19 cellular contexts compared by ENCODE assay signal in genomic region chr12:47145188-47145587, GRCh38.
DNase-seq lines count a peak whose midpoint lies in the region; ATAC-seq lines count a peak whose summit lies in the region.
"Had no signal": no experiment of that assay in that cellular context is flagged by ENCODE, and none has a peak within 500 bp of the region (broad histone marks: within the 10 kb centered on the region; RNA-seq: fewer than 3 reads in every experiment).

No MANE protein-coding gene starts in this region.

- H3K4me3 Mint-ChIP-seq in activated CD4-positive, alpha-beta T cell treated with anti-CD3 and anti-CD28 coated beads for 36 hours: no peak overlapping the region
- H3K4me3 Mint-ChIP-seq in stimulated activated naive CD8-positive, alpha-beta T cell treated with anti-CD3 and anti-CD28 coated beads, Interleukin-15, Interleukin-2, amounts not matched to agents 100 ng/mL and 50 ng/mL, for 24 hours: no peak overlapping the region
- H3K4me3 Mint-ChIP-seq in stimulated activated effector memory CD8-positive, alpha-beta T cell treated with anti-CD3 and anti-CD28 coated beads, Interleukin-12 subunit alpha, Interleukin-12 subunit beta, amount 100 ng/mL, for 72 hours: no peak overlapping the region
- H3K4me3 Mint-ChIP-seq: B cell, HFFc6 had no signal

- H3K4me1 Mint-ChIP-seq in activated CD4-positive, alpha-beta T cell treated with anti-CD3 and anti-CD28 coated beads for 36 hours: peaks cover 28% of the 10 kb centered on the region
- H3K4me1 Mint-ChIP-seq in stimulated activated naive CD8-positive, alpha-beta T cell treated with anti-CD3 and anti-CD28 coated beads, Interleukin-15, Interleukin-2, amounts not matched to agents 100 ng/mL and 50 ng/mL, for 24 hours (ENCODE audit: low read depth): peaks cover 36% of the 10 kb centered on the region
- H3K4me1 Mint-ChIP-seq in stimulated activated effector memory CD8-positive, alpha-beta T cell treated with anti-CD3 and anti-CD28 coated beads, Interleukin-12 subunit alpha, Interleukin-12 subunit beta, amount 100 ng/mL, for 72 hours: peaks cover 28% of the 10 kb centered on the region
- H3K4me1 Mint-ChIP-seq: B cell had no signal

- no peaks in the 10 kb centered on the region for H3K27me3 Mint-ChIP-seq in activated CD4-positive, alpha-beta T cell treated with anti-CD3 and anti-CD28 coated beads for 36 hours
- H3K27me3 Mint-ChIP-seq in stimulated activated naive CD8-positive, alpha-beta T cell treated with anti-CD3 and anti-CD28 coated beads, Interleukin-15, Interleukin-2, amounts not matched to agents 100 ng/mL and 50 ng/mL, for 24 hours: no peaks in the 10 kb centered on the region
- H3K27me3 Mint-ChIP-seq: B cell had no signal

- no peak for DNase-seq in activated CD4-positive, alpha-beta T cell treated with anti-CD3 and anti-CD28 coated beads for 36 hours
- no peak for DNase-seq in activated CD4-positive, alpha-beta T cell treated with anti-CD3 and anti-CD28 coated beads for 4 hours
- DNase-seq in stimulated activated naive CD8-positive, alpha-beta T cell treated with anti-CD3 and anti-CD28 coated beads, Interleukin-15, Interleukin-2, amounts not matched to agents 100 U/mL and 50 U/mL, for 24 hours: no peak
- DNase-seq in central memory CD4-positive, alpha-beta T cell: peak; percentile 17
- no peak for DNase-seq in stimulated activated effector memory CD8-positive, alpha-beta T cell treated with anti-CD3 and anti-CD28 coated beads, Interleukin-12 subunit alpha, Interleukin-12 subunit beta, amount 100 ng/mL, for 72 hours (ENCODE audit: low spot score in 2 of 2)
- DNase-seq in NCI-H82 (lab: John Stamatoyannopoulos, UW): no peak
- DNase-seq in stimulated activated CD8-positive, alpha-beta memory T cell treated with anti-CD3 and anti-CD28 coated beads, Interleukin-4, amount 100 ng/mL, for 48 hours: no peak
- DNase-seq: 8988T, DMS79 treated with DMSO at 0.1 percent for 48 hours, HFFc6, NCI-H1092 treated with DMSO at 0.1 percent for 48 hours, NCI-H146, NCI-H2029 treated with DMSO at 0.1 percent for 48 hours, NCI-H2171, NCI-H526 had no signal

- POLR2A ChIA-PET in activated CD4-positive, alpha-beta T cell treated with anti-CD3 and anti-CD28 coated beads for 36 hours (lab: Charles Lee): no interaction called here

- no peak for ATAC-seq in activated CD4-positive, alpha-beta T cell treated with anti-CD3 and anti-CD28 coated beads for 36 hours
- ATAC-seq in stimulated activated naive CD8-positive, alpha-beta T cell treated with anti-CD3 and anti-CD28 coated beads, Interleukin-15, Interleukin-2, amounts not matched to agents 100 U/mL and 50 U/mL, for 24 hours: no peak
- no peak for ATAC-seq in stimulated activated effector memory CD8-positive, alpha-beta T cell treated with anti-CD3 and anti-CD28 coated beads, Interleukin-12 subunit alpha, Interleukin-12 subunit beta, amount 100 ng/mL, for 72 hours
- ATAC-seq: K562, Panc1 had no signal

- H3K27ac Mint-ChIP-seq in activated CD4-positive, alpha-beta T cell treated with anti-CD3 and anti-CD28 coated beads for 36 hours: peak overlapping the region; percentile 52
- H3K27ac Mint-ChIP-seq in stimulated activated naive CD8-positive, alpha-beta T cell treated with anti-CD3 and anti-CD28 coated beads, Interleukin-15, Interleukin-2, amounts not matched to agents 100 ng/mL and 50 ng/mL, for 24 hours: peak overlapping the region; percentile 9
- H3K27ac Mint-ChIP-seq in stimulated activated effector memory CD8-positive, alpha-beta T cell treated with anti-CD3 and anti-CD28 coated beads, Interleukin-12 subunit alpha, Interleukin-12 subunit beta, amount 100 ng/mL, for 72 hours: peak overlapping the region; percentile 30
- H3K27ac Mint-ChIP-seq: B cell, HFFc6 had no signal

- intact Hi-C loops in activated CD4-positive, alpha-beta T cell treated with anti-CD3 and anti-CD28 coated beads for 36 hours (cut with DNase I, micrococcal nuclease): no loop called here

- no peaks in the 10 kb centered on the region for H3K9me3 Mint-ChIP-seq in activated CD4-positive, alpha-beta T cell treated with anti-CD3 and anti-CD28 coated beads for 36 hours (ENCODE audit: low read depth)
- H3K9me3 Mint-ChIP-seq in stimulated activated naive CD8-positive, alpha-beta T cell treated with anti-CD3 and anti-CD28 coated beads, Interleukin-15, Interleukin-2, amounts not matched to agents 100 ng/mL and 50 ng/mL, for 24 hours: no peaks in the 10 kb centered on the region
- peaks cover 7% of the 10 kb centered on the region for H3K9me3 Mint-ChIP-seq in stimulated activated effector memory CD8-positive, alpha-beta T cell treated with anti-CD3 and anti-CD28 coated beads, Interleukin-12 subunit alpha, Interleukin-12 subunit beta, amount 100 ng/mL, for 72 hours
- H3K9me3 Mint-ChIP-seq: HFFc6 had no signal

- peaks cover 9% of the 10 kb centered on the region for H3K36me3 Mint-ChIP-seq in activated CD4-positive, alpha-beta T cell treated with anti-CD3 and anti-CD28 coated beads for 36 hours (ENCODE audit: low read depth)
- peaks cover 35% of the 10 kb centered on the region for H3K36me3 Mint-ChIP-seq in stimulated activated naive CD8-positive, alpha-beta T cell treated with anti-CD3 and anti-CD28 coated beads, Interleukin-15, Interleukin-2, amounts not matched to agents 100 ng/mL and 50 ng/mL, for 24 hours (ENCODE audit: low read depth)
- H3K36me3 Mint-ChIP-seq in stimulated activated effector memory CD8-positive, alpha-beta T cell treated with anti-CD3 and anti-CD28 coated beads, Interleukin-12 subunit alpha, Interleukin-12 subunit beta, amount 100 ng/mL, for 72 hours: no peaks in the 10 kb centered on the region

- CTCF ChIA-PET in activated CD4-positive, alpha-beta T cell treated with anti-CD3 and anti-CD28 coated beads for 36 hours (lab: Charles Lee): interaction anchor here (0.9 to 1.4 kb wide), 3 partner anchors 9 to 125 kb away, joined by 4 read pairs; no protein-coding TSS in a partner anchor
